In genomic region chr17:32970281-32970680, GRCh38 we compare ENCODE assay signal across 19 cellular contexts. TPM values are rescaled to one million over a fixed set of nuclear protein-coding genes. Genes with fewer than 3 reads are reported as not detected.
DNase-seq lines count a peak whose midpoint lies in the region; ATAC-seq, FAIRE-seq and TF ChIP-seq lines count a peak whose summit lies in the region.
"Had no signal": no experiment of that assay in that cellular context is flagged by ENCODE, and none has a peak within 500 bp of the region (broad histone marks: within the 10 kb centered on the region; RNA-seq: fewer than 3 reads in every experiment).

No MANE protein-coding gene starts in this region.

- H3K4me1 Mint-ChIP-seq in astrocyte (ENCODE audit: low read depth, unreplicated experiment): no peaks in the 10 kb centered on the region

- TF ChIP-seq POLR2A in stomach (IDR thresholded peaks at IDR 0.05): no peak

- 31% methylated on average over 3 of the region's 3 CpGs for WGBS in pancreas, 2 donors
- WGBS in stomach, 5 donors: 37 to 64% (median 55%) methylated on average over 3 of the region's 3 CpGs

- no peak overlapping the region for H3K4me3 ChIP-seq in GM12864 (ENCODE audit: low read depth, low read length)
- no peak overlapping the region for H3K4me3 ChIP-seq in astrocyte (ENCODE audit: insufficient read depth, low read depth, low read length)
- no peak overlapping the region for H3K4me3 ChIP-seq in pancreas
- no peak overlapping the region for H3K4me3 ChIP-seq in stomach
- H3K4me3 ChIP-seq: heart left ventricle had no signal

- intact Hi-C loops in pancreas (cut with DNase I) (no loop called here), stomach (cut with DNase I; ENCODE audit: low total_unique reads) (no loop called here)

- H3K36me3 ChIP-seq in astrocyte (ENCODE audit: insufficient read depth, low read length) (no peaks in the 10 kb centered on the region), pancreas (no peaks in the 10 kb centered on the region), stomach (no peaks in the 10 kb centered on the region)
- H3K36me3 ChIP-seq: heart left ventricle had no signal

- no peaks in the 10 kb centered on the region for H3K36me3 Mint-ChIP-seq in astrocyte (ENCODE audit: low read depth, unreplicated experiment)

- H2AFZ ChIP-seq in astrocyte (ENCODE audit: low read depth, low read length): no peak overlapping the region

- no peak overlapping the region for H3K9ac ChIP-seq in astrocyte (ENCODE audit: low read length)

- no peaks in the 10 kb centered on the region for H4K20me1 ChIP-seq in astrocyte (ENCODE audit: insufficient read depth, low read length)

- H3K27me3 Mint-ChIP-seq in astrocyte (ENCODE audit: low read depth, unreplicated experiment): peaks cover 20% of the 10 kb centered on the region

- FAIRE-seq in astrocyte (lab: Jason Lieb, UNC) (no peak), pancreas (lab: Jason Lieb, UNC) (no peak)

- no peaks in the 10 kb centered on the region for H3K27me3 ChIP-seq in astrocyte (ENCODE audit: insufficient read depth, low read length)
- no peaks in the 10 kb centered on the region for H3K27me3 ChIP-seq in pancreas
- H3K27me3 ChIP-seq in stomach: no peaks in the 10 kb centered on the region

- TF ChIP-seq CTCF in GM12864 (IDR thresholded peaks at IDR 0.05; ENCODE audit: low read depth, low read length, missing control alignments) (no peak), astrocyte (IDR thresholded peaks at IDR 0.05; ENCODE audit: insufficient read depth, low read depth, low read length) (no peak), pancreas (IDR thresholded peaks at IDR 0.05) (no peak), stomach (IDR thresholded peaks at IDR 0.05) (no peak)

- no peaks in the 10 kb centered on the region for H3K9me3 ChIP-seq in astrocyte (ENCODE audit: insufficient read depth, low read depth, low read length)
- no peaks in the 10 kb centered on the region for H3K9me3 ChIP-seq in pancreas
- no peaks in the 10 kb centered on the region for H3K9me3 ChIP-seq in stomach
- H3K9me3 ChIP-seq: heart left ventricle had no signal

- H3K27ac ChIP-seq in astrocyte (ENCODE audit: low read depth, low read length) (no peak overlapping the region), pancreas (peak overlapping the region; percentile 26 to 68 (median 64)), stomach (peak overlapping the region in 2 of 5 donors; percentile 5 to 27)
- H3K27ac ChIP-seq: heart left ventricle had no signal

- H3K79me2 ChIP-seq in astrocyte (ENCODE audit: insufficient read depth, low read length): no peaks in the 10 kb centered on the region

- DNase-seq in GM12864 (ENCODE audit: low read depth) (peak; percentile 60), astrocyte (ENCODE audit: low read depth) (peak; percentile 26), pancreas (peak in 1 of 6 donors; percentile 24), iPS-NIHi11 (ENCODE audit: low spot score) (no peak), stomach (no peak)
- DNase-seq: activated naive CD8-positive, alpha-beta T cell treated with anti-CD3 and anti-CD28 coated beads, Interleukin-2, amount 50 U/mL, for 24 hours; activated T-cell treated with anti-CD3 and anti-CD28 coated beads, Interleukin-2, amount 50 U/mL, for 48 hours; C1 segment of cervical spinal cord; cerebellar nuclear complex; DMS53; NCI-H1092; posterior cingulate gyrus; stimulated activated naive CD8-positive, alpha-beta T cell treated with anti-CD3 and anti-CD28 coated beads, Interleukin-15, amount 100 ng/mL, for 72 hours had no signal

- no peak overlapping the region for H3K4me3 Mint-ChIP-seq in astrocyte (ENCODE audit: unreplicated experiment)
- H3K4me3 Mint-ChIP-seq: activated naive CD8-positive, alpha-beta T cell treated with anti-CD3 and anti-CD28 coated beads, Interleukin-2, amount 50 U/mL, for 24 hours; stimulated activated naive CD8-positive, alpha-beta T cell treated with anti-CD3 and anti-CD28 coated beads, Interleukin-15, amount 100 ng/mL, for 72 hours had no signal

- H3K4me1 ChIP-seq in astrocyte (ENCODE audit: insufficient read depth, low read length) (no peaks in the 10 kb centered on the region), pancreas (peaks cover 18 to 23% (median 21%) of the 10 kb centered on the region in 3 donors), stomach (peaks cover 0 to 18% (median 10%) of the 10 kb centered on the region in 4 donors)
- H3K4me1 ChIP-seq: heart left ventricle had no signal

- no peak overlapping the region for H3K4me2 ChIP-seq in astrocyte (ENCODE audit: low read length)

- ATAC-seq in HG02798 (IDR thresholded peaks at IDR 0.05; ENCODE audit: poor library complexity, unreplicated experiment): peak; percentile 81
- ATAC-seq in pancreas: peak; percentile 42 to 81 (median 73)
- no peak for ATAC-seq in HG03432 (IDR thresholded peaks at IDR 0.05; ENCODE audit: unreplicated experiment)
- no peak for ATAC-seq in GM21737 (IDR thresholded peaks at IDR 0.05; ENCODE audit: unreplicated experiment)

- no peak for TF ChIP-seq EP300 in stomach (IDR thresholded peaks at IDR 0.05)

- no peak overlapping the region for H3K27ac Mint-ChIP-seq in astrocyte (ENCODE audit: unreplicated experiment)
- H3K27ac Mint-ChIP-seq: activated naive CD8-positive, alpha-beta T cell treated with anti-CD3 and anti-CD28 coated beads, Interleukin-2, amount 50 U/mL, for 24 hours had no signal

- H3K9me3 Mint-ChIP-seq in astrocyte (ENCODE audit: unreplicated experiment): peaks cover 13% of the 10 kb centered on the region
- H3K9me3 Mint-ChIP-seq: stimulated activated naive CD8-positive, alpha-beta T cell treated with anti-CD3 and anti-CD28 coated beads, Interleukin-15, amount 100 ng/mL, for 72 hours had no signal

RNA-seq across cellular contexts. Expression of gene SPACA3, which starts 21.4 kb away (rescaled TPM):
- total RNA-seq in astrocyte (not detected in 2 replicates), pancreas (1 to 10 TPM in 5 of 6 donors, under 1 TPM in 1; 0.59 to 4.8 (median 1.9) TPM), stomach (not detected)
- polyA plus RNA-seq in pancreas (1 to 10 TPM; 2.2 to 2.7 TPM), stomach (under 1 TPM in 1 of 3 donors, not detected in 2; 0.15 TPM)
- total RNA-seq: heart left ventricle, kidney epithelial cell, mucosa of gallbladder had no signal
- polyA plus RNA-seq: heart left ventricle had no signal

RNA-seq across cellular contexts. Expression of gene TMEM98, which starts 42.3 kb away (rescaled TPM):
- total RNA-seq in astrocyte (59.6 and 62.6 TPM in 2 replicates), pancreas (10 to 100 TPM; 32.2 to 62.1 (median 36.5) TPM), stomach (100 to 1,000 TPM in 4 of 5 donors, 10 to 100 TPM in 1; 46.4 to 161 (median 104) TPM)
- polyA plus RNA-seq in pancreas (10 to 100 TPM; 16.6 to 38.8 TPM), stomach (10 to 100 TPM; 43.7 to 49.6 (median 49.5) TPM)

Comparison
In these comparisons a context has a peak if more than half of its experiments do, and no peak if none do; other contexts are left out.
1. DNase-seq: peak in GM12864 (single experiment) and astrocyte (single experiment); none in iPS-NIHi11 (single experiment) and stomach (single experiment).
2. ATAC-seq: peak in HG02798 (single experiment) and pancreas (4 of 4); none in HG03432 (single experiment) and GM21737 (single experiment).